Comparison of ENCODE assay signal across 1 cellular context in the genomic region with DNA sequence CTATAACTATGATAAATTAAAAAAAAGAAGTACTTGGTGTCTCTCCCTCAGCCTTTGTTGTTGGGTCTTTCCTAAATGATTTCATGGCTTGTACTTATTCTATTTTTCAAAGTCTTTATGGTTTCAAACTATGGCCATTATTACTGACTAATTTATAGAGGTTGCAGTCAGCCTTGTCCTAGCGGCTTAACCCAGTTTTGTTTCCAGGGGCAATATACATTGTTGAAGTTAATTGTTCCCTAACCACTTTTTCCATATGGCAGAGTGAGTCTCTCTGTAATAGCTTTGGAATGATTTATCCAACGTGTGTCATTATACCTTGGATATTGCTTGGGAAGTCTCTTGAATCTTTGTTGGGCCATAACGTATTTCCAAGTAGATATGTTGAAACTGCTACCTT.
TF ChIP-seq lines count a peak whose summit lies in the region.

No MANE protein-coding gene starts in this region.

TF ChIP-seq in endothelial cell of umbilical vein, 7 proteins besides CTCF, POLR2A, EP300 and RAD21 (continued from another document):
- no peak for TF ChIP-seq FOS (IDR thresholded peaks at IDR 0.05; ENCODE audit: borderline replicate concordance, insufficient read depth, low read length)
- no peak for TF ChIP-seq POLR2AphosphoS5 (IDR thresholded peaks at IDR 0.05; ENCODE audit: insufficient read depth, low read depth, low read length)
- no peak for TF ChIP-seq MYC (IDR thresholded peaks at IDR 0.05; ENCODE audit: low read depth, low read length)
- TF ChIP-seq MAX (IDR thresholded peaks at IDR 0.05; ENCODE audit: insufficient read depth, insufficient read length) = no peak
- no peak for TF ChIP-seq JUN (IDR thresholded peaks at IDR 0.05; ENCODE audit: borderline replicate concordance, insufficient read depth, insufficient read length, low read depth)
TF ChIP-seq in endothelial cell of umbilical vein: peak in this region for 0.
